Comparison of ENCODE assay signal across 8 cellular contexts in genomic region chr1:41516168-41516961, GRCh38.
DNase-seq lines count a peak whose midpoint lies in the region; ATAC-seq and TF ChIP-seq lines count a peak whose summit lies in the region.

No MANE protein-coding gene starts in this region.

- DNase-seq in GM12864 (ENCODE audit: low read depth) (no peak), NCI-H2196 (lab: John Stamatoyannopoulos, UW; ENCODE audit: unreplicated experiment) (peak; percentile 84), choroid plexus epithelial cell (ENCODE audit: low read depth) (peak; percentile 89), kidney tubule cell (ENCODE audit: low spot score) (peak; percentile 83)
- peak; percentile 31 to 52 for DNase-seq in stimulated activated CD4-positive, alpha-beta T cell treated with anti-CD3 and anti-CD28 coated beads, Interleukin-15, amount 100 ng/mL, for 1 hour (ENCODE audit: low read depth in 1 of 2, low spot score in 1 of 2)

- H3K4me3 ChIP-seq in GM12864 (ENCODE audit: low read depth, low read length) (peak overlapping the region; percentile 23), choroid plexus epithelial cell (ENCODE audit: low read depth, low read length) (peak overlapping the region; percentile 54)

- TF ChIP-seq CTCF in GM12864 (IDR thresholded peaks at IDR 0.05; ENCODE audit: low read depth, low read length, missing control alignments) (peak; percentile 91), choroid plexus epithelial cell (conservative IDR thresholded peaks at IDR 0.05; ENCODE audit: low read depth, low read length) (peak; percentile 68)

- ATAC-seq in HG02970 (IDR thresholded peaks at IDR 0.05; ENCODE audit: low FRiP score, unreplicated experiment) (peak; percentile 59), GM19467 (IDR thresholded peaks at IDR 0.05; ENCODE audit: unreplicated experiment) (no peak)
- peak; percentile 61 to 64 for ATAC-seq in activated CD4-positive, CD25-positive, alpha-beta regulatory T cell treated with anti-CD3 and anti-CD28 coated beads, Interleukin-2, amount 50 U/mL, for 24 hours
